10 cellular contexts compared by ENCODE assay signal in the genomic region with DNA sequence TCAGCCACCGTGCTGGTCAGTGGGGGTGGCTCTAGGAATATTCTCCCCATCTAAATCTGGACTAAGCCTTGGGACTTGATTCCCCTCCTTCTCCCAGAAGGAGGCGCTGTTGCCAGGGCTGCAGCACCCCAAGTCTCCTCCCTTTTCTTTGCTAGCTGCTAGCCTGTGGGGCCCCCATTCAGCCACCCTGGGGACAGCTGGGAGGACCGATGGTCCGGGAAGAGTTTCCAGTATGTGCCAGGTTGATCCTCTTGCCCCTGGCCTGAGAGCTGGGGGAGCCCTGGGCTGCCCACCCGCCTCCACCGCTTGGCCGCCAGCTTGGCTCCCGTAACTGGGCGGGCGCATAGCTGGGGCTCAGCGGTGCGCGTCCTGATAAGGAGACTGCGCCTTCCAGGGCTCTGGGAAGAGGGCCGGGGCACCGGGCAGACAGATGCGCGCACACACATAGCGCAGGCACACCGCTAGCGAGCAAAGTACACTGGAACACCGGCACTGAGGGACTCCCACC. TPM values are rescaled to one million over a fixed set of nuclear protein-coding genes. Genes with fewer than 3 reads are reported as not detected.
DNase-seq lines count a peak whose midpoint lies in the region; ATAC-seq and TF ChIP-seq lines count a peak whose summit lies in the region.
"Had no signal": no experiment of that assay in that cellular context is flagged by ENCODE, and none has a peak within 500 bp of the region (broad histone marks: within the 10 kb centered on the region; RNA-seq: fewer than 3 reads in every experiment).

No MANE protein-coding gene starts in this region.

- POLR2A ChIA-PET in MCF 10A (lab: Yijun Ruan, JAX), result no interaction called here

- peak overlapping the region in 2 of 3 donors; percentile 29 to 72 for H3K4me3 ChIP-seq in liver (ENCODE audit: low read depth in 1 of 3, low read length in 3 of 3)
- peak overlapping the region; percentile 98 for H3K4me3 ChIP-seq in urinary bladder (ENCODE audit: low read depth, low read length)

- no peak for ATAC-seq in stimulated activated naive CD8-positive, alpha-beta T cell treated with anti-CD3 and anti-CD28 coated beads, Interleukin-15, amount 100 ng/mL, for 72 hours

- H3K9ac ChIP-seq in liver (ENCODE audit: low read depth in 1 of 2, low read length in 2 of 2), result no peak overlapping the region
- H3K9ac ChIP-seq: BLaER1 treated with 17β-estradiol and CSF1 and Interleukin-3, amounts not matched to agents 10 nM and 100 nM had no signal

- H3K27ac Mint-ChIP-seq in MCF 10A (ENCODE audit: low read depth, unreplicated experiment), result no peak overlapping the region
- H3K27ac Mint-ChIP-seq in stimulated activated naive CD8-positive, alpha-beta T cell treated with anti-CD3 and anti-CD28 coated beads, Interleukin-15, amount 100 ng/mL, for 72 hours, result no peak overlapping the region

- BruUV-seq in MCF 10A (replicated peaks; lab: Mats Ljungman, UMichigan), result no TSS peak

- H3K36me3 Mint-ChIP-seq in MCF 10A (ENCODE audit: insufficient read depth, unreplicated experiment), result no peaks in the 10 kb centered on the region

- peaks cover 18% of the 10 kb centered on the region for H3K27me3 Mint-ChIP-seq in MCF 10A (ENCODE audit: insufficient read depth, unreplicated experiment)
- H3K27me3 Mint-ChIP-seq in stimulated activated naive CD8-positive, alpha-beta T cell treated with anti-CD3 and anti-CD28 coated beads, Interleukin-15, amount 100 ng/mL, for 72 hours, result peaks cover 40% of the 10 kb centered on the region

- H3K27me3 ChIP-seq in liver (ENCODE audit: control insufficient read depth in 4 of 4, insufficient read depth in 4 of 4, low read length in 3 of 4), result no peaks in the 10 kb centered on the region

- DNase-seq in NCI-H748 (lab: John Stamatoyannopoulos, UW; ENCODE audit: unreplicated experiment) (peak; percentile 2), NCI-H748 treated with DMSO at 0.1 percent for 48 hours (lab: John Stamatoyannopoulos, UW) (no peak), MCF 10A (ENCODE audit: unreplicated experiment) (no peak), RPMI8226 (no peak), NCI-H128 (lab: John Stamatoyannopoulos, UW; ENCODE audit: unreplicated experiment) (no peak)
- DNase-seq in stimulated activated naive CD8-positive, alpha-beta T cell treated with anti-CD3 and anti-CD28 coated beads, Interleukin-15, amount 100 ng/mL, for 72 hours, result no peak
- DNase-seq: activated naive CD4-positive, alpha-beta T cell treated with anti-CD3 and anti-CD28 coated beads, Interleukin-2, amount 50 U/mL, for 16 hours had no signal

- H3K4me3 Mint-ChIP-seq in MCF 10A (ENCODE audit: unreplicated experiment), result no peak overlapping the region
- no peak overlapping the region for H3K4me3 Mint-ChIP-seq in stimulated activated naive CD8-positive, alpha-beta T cell treated with anti-CD3 and anti-CD28 coated beads, Interleukin-15, amount 100 ng/mL, for 72 hours

- H3K4me1 Mint-ChIP-seq in MCF 10A (ENCODE audit: insufficient read depth, unreplicated experiment), result peaks cover 6% of the 10 kb centered on the region
- peaks cover 25% of the 10 kb centered on the region for H3K4me1 Mint-ChIP-seq in stimulated activated naive CD8-positive, alpha-beta T cell treated with anti-CD3 and anti-CD28 coated beads, Interleukin-15, amount 100 ng/mL, for 72 hours

- H3K27ac ChIP-seq in liver (ENCODE audit: low read depth in 1 of 2, low read length in 2 of 2) (no peak overlapping the region), urinary bladder (ENCODE audit: low read depth) (no peak overlapping the region)
- H3K27ac ChIP-seq: BLaER1 treated with 17β-estradiol and CSF1 and Interleukin-3, amounts not matched to agents 10 nM and 100 nM had no signal

- peak; percentile 47 to 61 for TF ChIP-seq RAD21 in liver (IDR thresholded peaks at IDR 0.05)

- H3K9me3 Mint-ChIP-seq in MCF 10A (ENCODE audit: unreplicated experiment), result no peaks in the 10 kb centered on the region
- H3K9me3 Mint-ChIP-seq in stimulated activated naive CD8-positive, alpha-beta T cell treated with anti-CD3 and anti-CD28 coated beads, Interleukin-15, amount 100 ng/mL, for 72 hours, result no peaks in the 10 kb centered on the region

- CTCF ChIA-PET in MCF 10A (lab: Yijun Ruan, JAX), result interaction anchor here (1.0 kb wide), 1 partner anchor 8 kb away, joined by 3 read pairs; no protein-coding TSS in a partner anchor

- H3K36me3 ChIP-seq in liver (ENCODE audit: control insufficient read depth in 4 of 4, insufficient read depth in 3 of 4, low read depth in 1 of 4, low read length in 3 of 4) (no peaks in the 10 kb centered on the region), urinary bladder (ENCODE audit: insufficient read depth) (no peaks in the 10 kb centered on the region)

- H3K9me3 ChIP-seq in liver (ENCODE audit: control insufficient read depth in 4 of 4, low read length in 3 of 4), result no peaks in the 10 kb centered on the region
- H3K9me3 ChIP-seq: BLaER1 treated with 17β-estradiol and CSF1 and Interleukin-3, amounts not matched to agents 10 nM and 100 nM had no signal

- 69% methylated on average over 22 of the region's 22 CpGs for WGBS in liver
- WGBS in urinary bladder, result 32% methylated on average over 22 of the region's 22 CpGs

- intact Hi-C loops in MCF 10A (cut with micrococcal nuclease), result no loop called here

- H3K4me1 ChIP-seq in liver (ENCODE audit: control insufficient read depth in 4 of 4, insufficient read depth in 4 of 4, low read length in 3 of 4) (peaks cover 3 to 49% (median 36%) of the 10 kb centered on the region in 4 donors), urinary bladder (ENCODE audit: insufficient read depth) (no peaks in the 10 kb centered on the region)

- TF ChIP-seq CTCF in MCF 10A (IDR thresholded peaks at IDR 0.05; ENCODE audit: unreplicated experiment) (peak; percentile 19), liver (IDR thresholded peaks at IDR 0.05; ENCODE audit: low read depth, low read length, missing input control) (peak; percentile 24)

TF ChIP-seq in liver, 16 proteins besides CTCF, POLR2A, EP300 and RAD21:
- no peak for TF ChIP-seq YY1 (IDR thresholded peaks at IDR 0.05)
- no peak for TF ChIP-seq FOXA1 (IDR thresholded peaks at IDR 0.05)
- TF ChIP-seq SP1 (IDR thresholded peaks at IDR 0.05), result no peak

RNA-seq across cellular contexts. Expression of a gene that starts 4.2 kb away (rescaled TPM):
- total RNA-seq in MCF 10A (2022), result not detected in 2 replicates
- 10 to 100 TPM; 14.1 to 15.1 TPM for total RNA-seq in liver
- polyA plus RNA-seq in liver, result 1 to 10 TPM; 1.2 to 7.9 TPM
- total RNA-seq in urinary bladder, result 31.1 TPM
- polyA plus RNA-seq in urinary bladder, result 20.1 TPM

Comparison
In these comparisons a context has a peak if more than half of its experiments do, and no peak if none do; other contexts are left out.
1. RNA of a gene that starts 4.2 kb away (total RNA-seq): 31.1 TPM in urinary bladder (single experiment) and 14.1 to 15.1 TPM in liver; not detected in MCF 10A; every median in the first group is over 10 times any median in the second.